Comparison of ENCODE assay signal across 14 cellular contexts in genomic region chr6:109579361-109579760, GRCh38.
A peak's percentile ranks its signal among the peaks of the same experiment; 100 is the strongest.
DNase-seq lines count a peak whose midpoint lies in the region; ATAC-seq and TF ChIP-seq lines count a peak whose summit lies in the region.
"Had no signal": no experiment of that assay in that cellular context is flagged by ENCODE, and none has a peak within 500 bp of the region (broad histone marks: within the 10 kb centered on the region; RNA-seq: fewer than 3 reads in every experiment).

No MANE protein-coding gene starts in this region.

- intact Hi-C loops in CD4-positive, alpha-beta memory T cell (cut with micrococcal nuclease): no loop called here
- intact Hi-C loops in activated CD4-positive, alpha-beta T cell treated with anti-CD3 and anti-CD28 coated beads for 36 hours (cut with DNase I, micrococcal nuclease): no loop called here
- intact Hi-C loops in OCI-LY7 (cut with micrococcal nuclease; ENCODE audit: unreplicated experiment): no loop called here

- TF ChIP-seq CTCF in type B pancreatic cell (conservative IDR thresholded peaks at IDR 0.05) (no peak), OCI-LY7 (conservative IDR thresholded peaks at IDR 0.05; ENCODE audit: low read length) (no peak)

- H3K9me2 ChIP-seq in OCI-LY7 (ENCODE audit: insufficient read depth, low read length): no peaks in the 10 kb centered on the region

- no peaks in the 10 kb centered on the region for H3K9me3 Mint-ChIP-seq in type B pancreatic cell
- peaks cover 0 to 4% (median 0%) of the 10 kb centered on the region in 8 donors for H3K9me3 Mint-ChIP-seq in CD4-positive, alpha-beta memory T cell
- H3K9me3 Mint-ChIP-seq in activated CD4-positive, alpha-beta T cell treated with anti-CD3 and anti-CD28 coated beads for 36 hours (ENCODE audit: low read depth): no peaks in the 10 kb centered on the region
- H3K9me3 Mint-ChIP-seq: dendritic cell treated with granulocyte-macrophage colony-stimulating factor and Interleukin-4, amounts not matched to agents 40 ng/mL and 50 ng/mL, for 4 days had no signal

- H3K4me3 ChIP-seq in CD4-positive, alpha-beta memory T cell (ENCODE audit: low read length in 2 of 2): no peak overlapping the region
- H3K4me3 ChIP-seq in OCI-LY7 (ENCODE audit: low read depth, low read length, poor library complexity, severe bottlenecking): no peak overlapping the region
- H3K4me3 ChIP-seq: gastroesophageal sphincter had no signal

- H3K36me3 Mint-ChIP-seq in type B pancreatic cell: peaks cover 4% of the 10 kb centered on the region
- peaks cover 11 to 38% of the 10 kb centered on the region in 2 donors for H3K36me3 Mint-ChIP-seq in CD4-positive, alpha-beta memory T cell
- H3K36me3 Mint-ChIP-seq in activated CD4-positive, alpha-beta T cell treated with anti-CD3 and anti-CD28 coated beads for 36 hours (ENCODE audit: low read depth): peaks cover 4% of the 10 kb centered on the region

- no peaks in the 10 kb centered on the region for H4K20me1 ChIP-seq in OCI-LY7 (ENCODE audit: insufficient read depth, low read length)

- no peaks in the 10 kb centered on the region for H3K79me2 ChIP-seq in OCI-LY7 (ENCODE audit: insufficient read depth, low read depth, low read length)

- POLR2A ChIA-PET in CD4-positive, alpha-beta memory T cell (lab: Charles Lee; ENCODE audit: partially characterized antibody): no interaction called here
- POLR2A ChIA-PET in activated CD4-positive, alpha-beta T cell treated with anti-CD3 and anti-CD28 coated beads for 36 hours (lab: Charles Lee): no interaction called here
- POLR2A ChIA-PET in OCI-LY7 (lab: Charles Lee): no interaction called here

- peaks cover 6% of the 10 kb centered on the region for H3K4me1 Mint-ChIP-seq in type B pancreatic cell (ENCODE audit: unreplicated experiment)
- H3K4me1 Mint-ChIP-seq in CD4-positive, alpha-beta memory T cell: no peaks in the 10 kb centered on the region
- no peaks in the 10 kb centered on the region for H3K4me1 Mint-ChIP-seq in activated CD4-positive, alpha-beta T cell treated with anti-CD3 and anti-CD28 coated beads for 36 hours
- H3K4me1 Mint-ChIP-seq: activated naive CD8-positive, alpha-beta T cell treated with anti-CD3 and anti-CD28 coated beads, Interleukin-2, amount 10 ng/mL, durations not matched to agents 7 days and 5 days had no signal

- ATAC-seq in GM19397 (IDR thresholded peaks at IDR 0.05; ENCODE audit: unreplicated experiment) (peak; percentile 53), HG02885 (IDR thresholded peaks at IDR 0.05; ENCODE audit: poor library complexity, unreplicated experiment) (peak; percentile 86)
- no peak for ATAC-seq in activated CD4-positive, alpha-beta T cell treated with anti-CD3 and anti-CD28 coated beads for 36 hours
- ATAC-seq: gastroesophageal sphincter, left lobe of liver had no signal

- no peaks in the 10 kb centered on the region for H3K9me3 ChIP-seq in CD4-positive, alpha-beta memory T cell (ENCODE audit: control insufficient read depth in 1 of 2, low read length in 2 of 2)
- no peaks in the 10 kb centered on the region for H3K9me3 ChIP-seq in OCI-LY7 (ENCODE audit: low read length)

- CTCF ChIA-PET in CD4-positive, alpha-beta memory T cell (lab: Charles Lee; ENCODE audit: partially characterized antibody): no interaction called here
- CTCF ChIA-PET in activated CD4-positive, alpha-beta T cell treated with anti-CD3 and anti-CD28 coated beads for 36 hours (lab: Charles Lee): no interaction called here
- CTCF ChIA-PET in OCI-LY7 (lab: Charles Lee; ENCODE audit: unreplicated experiment): no interaction called here

- no peak overlapping the region for H3K4me3 Mint-ChIP-seq in type B pancreatic cell
- no peak overlapping the region for H3K4me3 Mint-ChIP-seq in CD4-positive, alpha-beta memory T cell
- no peak overlapping the region for H3K4me3 Mint-ChIP-seq in activated CD4-positive, alpha-beta T cell treated with anti-CD3 and anti-CD28 coated beads for 36 hours
- H3K4me3 Mint-ChIP-seq: activated naive CD8-positive, alpha-beta T cell treated with anti-CD3 and anti-CD28 coated beads, Interleukin-2, amount 10 ng/mL, durations not matched to agents 7 days and 5 days; dendritic cell treated with granulocyte-macrophage colony-stimulating factor and Interleukin-4, amounts not matched to agents 40 ng/mL and 50 ng/mL, for 4 days had no signal

- H2AFZ ChIP-seq in OCI-LY7 (ENCODE audit: low read length): no peak overlapping the region

- H3K36me3 ChIP-seq in CD4-positive, alpha-beta memory T cell (ENCODE audit: insufficient read depth, low read length): no peaks in the 10 kb centered on the region
- no peaks in the 10 kb centered on the region for H3K36me3 ChIP-seq in OCI-LY7 (ENCODE audit: insufficient read depth, low read length)

- DNase-seq in CD1c-positive myeloid dendritic cell (ENCODE audit: extremely low spot score): peak; percentile 23
- DNase-seq in NOMO-1 (lab: John Stamatoyannopoulos, UW; ENCODE audit: unreplicated experiment in 2 of 2): peak; percentile 14 to 72
- DNase-seq in type B pancreatic cell (ENCODE audit: extremely low spot score, unreplicated experiment): no peak
- DNase-seq in CD4-positive, alpha-beta memory T cell: no peak
- DNase-seq in activated CD4-positive, alpha-beta T cell treated with anti-CD3 and anti-CD28 coated beads for 36 hours: no peak
- no peak for DNase-seq in OCI-LY7 (ENCODE audit: low spot score)
- DNase-seq: activated CD8-positive, alpha-beta memory T cell treated with anti-CD3 and anti-CD28 coated beads for 24 hours; activated naive CD8-positive, alpha-beta T cell treated with anti-CD3 and anti-CD28 coated beads, Interleukin-2, amount 10 ng/mL, durations not matched to agents 7 days and 5 days; NCI-H1092 had no signal

- H3K27me3 ChIP-seq in CD4-positive, alpha-beta memory T cell (ENCODE audit: insufficient read depth, low read length): no peaks in the 10 kb centered on the region
- H3K27me3 ChIP-seq: gastroesophageal sphincter had no signal

- H3K27ac Mint-ChIP-seq in type B pancreatic cell: no peak overlapping the region
- no peak overlapping the region for H3K27ac Mint-ChIP-seq in CD4-positive, alpha-beta memory T cell
- H3K27ac Mint-ChIP-seq in activated CD4-positive, alpha-beta T cell treated with anti-CD3 and anti-CD28 coated beads for 36 hours: no peak overlapping the region
- H3K27ac Mint-ChIP-seq: activated naive CD8-positive, alpha-beta T cell treated with anti-CD3 and anti-CD28 coated beads, Interleukin-2, amount 10 ng/mL, durations not matched to agents 7 days and 5 days; dendritic cell treated with granulocyte-macrophage colony-stimulating factor and Interleukin-4, amounts not matched to agents 40 ng/mL and 50 ng/mL, for 4 days had no signal

- H3K4me1 ChIP-seq in CD4-positive, alpha-beta memory T cell (ENCODE audit: insufficient read depth, low read length): no peaks in the 10 kb centered on the region
- H3K4me1 ChIP-seq in OCI-LY7 (ENCODE audit: insufficient read depth, low read length, poor library complexity, severe bottlenecking): no peaks in the 10 kb centered on the region
- H3K4me1 ChIP-seq: gastroesophageal sphincter had no signal

- BruUV-seq in OCI-LY7 (replicated peaks; lab: Mats Ljungman, UMichigan): no TSS peak

- H3K27me3 Mint-ChIP-seq in type B pancreatic cell: no peaks in the 10 kb centered on the region
- H3K27me3 Mint-ChIP-seq in CD4-positive, alpha-beta memory T cell: no peaks in the 10 kb centered on the region
- H3K27me3 Mint-ChIP-seq in activated CD4-positive, alpha-beta T cell treated with anti-CD3 and anti-CD28 coated beads for 36 hours: no peaks in the 10 kb centered on the region
- H3K27me3 Mint-ChIP-seq: activated naive CD8-positive, alpha-beta T cell treated with anti-CD3 and anti-CD28 coated beads, Interleukin-2, amount 10 ng/mL, durations not matched to agents 7 days and 5 days; dendritic cell treated with granulocyte-macrophage colony-stimulating factor and Interleukin-4, amounts not matched to agents 40 ng/mL and 50 ng/mL, for 4 days had no signal

- H3K4me2 ChIP-seq in OCI-LY7 (ENCODE audit: low read length): no peak overlapping the region

- H3K27ac ChIP-seq in CD4-positive, alpha-beta memory T cell (ENCODE audit: low read depth, low read length): no peak overlapping the region
- no peak overlapping the region for H3K27ac ChIP-seq in OCI-LY7 (ENCODE audit: low read depth, low read length, poor library complexity, severe bottlenecking)
- H3K27ac ChIP-seq: gastroesophageal sphincter had no signal

Comparison
In these comparisons a context has a peak if more than half of its experiments do, and no peak if none do; other contexts are left out.
1. DNase-seq: peak in CD1c-positive myeloid dendritic cell (single experiment) and NOMO-1 (2 of 2); none in type B pancreatic cell (single experiment), CD4-positive, alpha-beta memory T cell (0 of 5), activated CD4-positive, alpha-beta T cell treated with anti-CD3 and anti-CD28 coated beads for 36 hours (single experiment) and OCI-LY7 (single experiment).